In genomic region chr9:91789941-91790340, GRCh38 we compare ENCODE assay signal across 21 cellular contexts.
"Had no signal": no experiment of that assay in that cellular context is flagged by ENCODE, and none has a peak within 500 bp of the region (broad histone marks: within the 10 kb centered on the region; RNA-seq: fewer than 3 reads in every experiment).

No MANE protein-coding gene starts in this region.

- H3K4me3 Mint-ChIP-seq: activated CD4-positive, alpha-beta memory T cell treated with anti-CD3 and anti-CD28 coated beads for 36 hours; activated CD8-positive, alpha-beta memory T cell treated with anti-CD3 and anti-CD28 coated beads, Interleukin-2, amount 10 ng/mL, durations not matched to agents 7 days and 5 days; activated naive CD8-positive, alpha-beta T cell; immature natural killer cell; mesothelial cell of epicardium; naive thymus-derived CD8-positive, alpha-beta T cell; T-helper 1 cell treated with Interleukin-12 subunit alpha and Interleukin-12 subunit beta and Interleukin-4 antibody, amounts not matched to agents 30 μg/mL and 1 μg/mL, for 36 hours had no signal

- H3K27me3 Mint-ChIP-seq: activated CD4-positive, alpha-beta memory T cell treated with anti-CD3 and anti-CD28 coated beads for 36 hours had no signal

- H3K27ac Mint-ChIP-seq: activated CD4-positive, alpha-beta memory T cell treated with anti-CD3 and anti-CD28 coated beads for 36 hours; activated CD8-positive, alpha-beta memory T cell treated with anti-CD3 and anti-CD28 coated beads, Interleukin-2, amount 10 ng/mL, durations not matched to agents 7 days and 5 days; activated naive CD8-positive, alpha-beta T cell; immature natural killer cell; mesothelial cell of epicardium; naive thymus-derived CD8-positive, alpha-beta T cell; T-helper 1 cell treated with Interleukin-12 subunit alpha and Interleukin-12 subunit beta and Interleukin-4 antibody, amounts not matched to agents 30 μg/mL and 1 μg/mL, for 36 hours had no signal

- H3K9me3 ChIP-seq: left lung, prostate gland, stomach, suprapubic skin, transverse colon had no signal

- ATAC-seq: activated CD8-positive, alpha-beta memory T cell treated with anti-CD3 and anti-CD28 coated beads, Interleukin-2, amount 10 ng/mL, durations not matched to agents 7 days and 5 days; left lung; naive thymus-derived CD8-positive, alpha-beta T cell had no signal

- H3K36me3 Mint-ChIP-seq: activated CD4-positive, alpha-beta memory T cell treated with anti-CD3 and anti-CD28 coated beads for 36 hours; activated CD8-positive, alpha-beta memory T cell treated with anti-CD3 and anti-CD28 coated beads, Interleukin-2, amount 10 ng/mL, durations not matched to agents 7 days and 5 days; activated naive CD8-positive, alpha-beta T cell; immature natural killer cell had no signal

- DNase-seq: activated CD4-positive, alpha-beta memory T cell treated with anti-CD3 and anti-CD28 coated beads for 36 hours; activated CD4-positive, alpha-beta T cell treated with anti-CD3 and anti-CD28 coated beads for 4 hours; activated CD4-positive, CD25-positive, alpha-beta regulatory T cell; activated naive CD4-positive, alpha-beta T cell; activated T-cell treated with anti-CD3 and anti-CD28 coated beads for 4 hours; amygdala; foreskin melanocyte; glutamatergic neuron; immature natural killer cell; kidney glomerular epithelial cell; left lung; naive thymus-derived CD8-positive, alpha-beta T cell; stimulated activated CD4-positive, alpha-beta T cell treated with anti-CD3 and anti-CD28 coated beads, Interleukin-4, amount 100 ng/mL, for 4 hours; stomach; transverse colon had no signal

- H3K4me1 Mint-ChIP-seq: immature natural killer cell had no signal
